Comparison of ENCODE assay signal across 11 cellular contexts in the genomic region with DNA sequence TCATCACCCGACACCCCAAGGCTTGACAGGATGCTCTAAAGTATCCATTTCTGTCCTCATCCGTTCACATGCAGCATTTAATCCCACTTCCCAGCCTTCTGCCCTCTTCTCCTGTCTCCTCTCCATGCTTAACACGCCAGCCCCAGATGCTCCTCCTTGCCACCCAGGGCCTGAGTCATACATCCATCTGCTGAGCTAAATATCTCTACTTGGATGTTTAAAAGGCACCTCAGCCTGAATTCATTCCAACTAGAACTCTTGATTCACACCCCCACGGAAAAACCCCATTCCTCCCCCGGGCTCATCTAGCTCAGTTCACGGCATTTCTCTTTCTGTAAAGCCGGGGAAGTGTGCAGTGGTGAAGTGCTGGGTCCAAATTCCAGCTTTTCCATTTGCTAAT. TPM values are rescaled to one million over a fixed set of nuclear protein-coding genes. Genes with fewer than 3 reads are reported as not detected.
DNase-seq lines count a peak whose midpoint lies in the region; ATAC-seq, FAIRE-seq and TF ChIP-seq lines count a peak whose summit lies in the region.
"Had no signal": no experiment of that assay in that cellular context is flagged by ENCODE, and none has a peak within 500 bp of the region (broad histone marks: within the 10 kb centered on the region; RNA-seq: fewer than 3 reads in every experiment).

No MANE protein-coding gene starts in this region.

- TF ChIP-seq POLR2A in IMR-90 (IDR thresholded peaks at IDR 0.05; ENCODE audit: low read depth, low read length) (no peak), tibial nerve (IDR thresholded peaks at IDR 0.05) (no peak)

- H3K4me1 ChIP-seq in IMR-90 (ENCODE audit: control insufficient read depth, insufficient read depth, low read length) (peaks cover 49% of the 10 kb centered on the region), BE2C (no peaks in the 10 kb centered on the region), tibial nerve (peaks cover 0 to 26% (median 9%) of the 10 kb centered on the region in 4 donors)

- H3K9ac ChIP-seq in IMR-90 (ENCODE audit: low read depth, low read length): no peak overlapping the region; the same call in 1 of the 2 replicates

- H2BK20ac ChIP-seq in IMR-90 (ENCODE audit: low read depth, low read length): peak overlapping the region; percentile 73; the same call in 1 of the 2 replicates

- peaks cover 11 to 35% of the 10 kb centered on the region in 2 experiments for H3K79me1 ChIP-seq in IMR-90 (ENCODE audit: low read depth in 1 of 2, low read length in 2 of 2)

- H3K4me3 ChIP-seq in IMR-90 (ENCODE audit: insufficient read depth, low read depth, low read length) (no peak overlapping the region), bronchial epithelial cell (ENCODE audit: low read depth, low read length) (no peak overlapping the region), BE2C (ENCODE audit: low read depth, low read length) (no peak overlapping the region), tibial nerve (no peak overlapping the region)
- H3K4me3 ChIP-seq: esophagus muscularis mucosa had no signal

- in situ Hi-C loops in IMR-90 (cut with MboI; ENCODE audit: low sequenced_read_pairs): loop anchor here (10.0 kb wide), 2 partner anchors 194 to 224 kb away; no protein-coding TSS in a partner anchor

- no peak overlapping the region; the same call in 1 of the 2 replicates for H3K56ac ChIP-seq in IMR-90 (ENCODE audit: extremely low read depth, insufficient read depth, low read length)

- peak overlapping the region; percentile 27; the same call in 1 of the 2 replicates for H3K18ac ChIP-seq in IMR-90 (ENCODE audit: low read depth, low read length)

- peak overlapping the region; percentile 87 for H3K4ac ChIP-seq in IMR-90 (ENCODE audit: low read depth, low read length)

- H2BK15ac ChIP-seq in IMR-90 (ENCODE audit: low read depth, low read length): peak overlapping the region; percentile 54; the same call in 1 of the 3 replicates

- H3K36me3 ChIP-seq in IMR-90 (ENCODE audit: control insufficient read depth, insufficient read depth, low read length): peaks cover 2% of the 10 kb centered on the region; the same call in 1 of the 2 replicates
- no peaks in the 10 kb centered on the region for H3K36me3 ChIP-seq in bronchial epithelial cell (ENCODE audit: control insufficient read depth, insufficient read depth, low read length)
- no peaks in the 10 kb centered on the region for H3K36me3 ChIP-seq in BE2C
- no peaks in the 10 kb centered on the region for H3K36me3 ChIP-seq in tibial nerve
- H3K36me3 ChIP-seq: esophagus muscularis mucosa had no signal

- TF ChIP-seq RAD21 in IMR-90 (IDR thresholded peaks at IDR 0.05; ENCODE audit: low read length): 0 out of 2 replicates have a peak, but pooled peaks have one; percentile 3

- ATAC-seq in IMR-90 (ENCODE audit: low read depth): peak; percentile 5
- no peak for ATAC-seq in HG02642 (IDR thresholded peaks at IDR 0.05; ENCODE audit: poor library complexity, unreplicated experiment)

- CTCF ChIA-PET in IMR-90 (lab: Yijun Ruan, JAX): interaction anchor here (0.7 to 1.7 kb wide), 7 partner anchors 9 to 480 kb away, joined by 3 to 8 read pairs (median 4); no protein-coding TSS in a partner anchor

- H2BK120ac ChIP-seq in IMR-90 (ENCODE audit: low read depth, low read length): peak overlapping the region; percentile 82

- peak overlapping the region; percentile 64 to 75; a peak in 3 of 4 replicates for H4K8ac ChIP-seq in IMR-90 (ENCODE audit: low read depth in 2 of 2, low read length in 2 of 2)

- no TSS peak for BruUV-seq in IMR-90 (replicated peaks; lab: Mats Ljungman, UMichigan)

- peak overlapping the region; percentile 33 for H4K5ac ChIP-seq in IMR-90 (ENCODE audit: low read depth, low read length)

- dilution Hi-C loops in IMR-90 (cut with HindIII; ENCODE audit: low sequenced_read_pairs, unreplicated experiment): no loop called here

- H2AK5ac ChIP-seq in IMR-90 (ENCODE audit: low read depth, low read length): peak overlapping the region; percentile 89; the same call in 1 of the 2 replicates

- peak overlapping the region; percentile 61; the same call in 1 of the 2 replicates for H3K23ac ChIP-seq in IMR-90 (ENCODE audit: low read depth, low read length)

- FAIRE-seq in bronchial epithelial cell (lab: Jason Lieb, UNC): no peak

- peak overlapping the region; percentile 57; the same call in 1 of the 2 replicates for H3K14ac ChIP-seq in IMR-90 (replicated peaks; ENCODE audit: low read depth, low read length)

- peak overlapping the region; percentile 44 for H2BK5ac ChIP-seq in IMR-90 (ENCODE audit: low read depth, low read length, poor library complexity, severe bottlenecking)

- H3K4me2 ChIP-seq in IMR-90 (ENCODE audit: low read depth, low read length): peak overlapping the region; percentile 38; the same call in 1 of the 2 replicates

- H3K9me3 ChIP-seq in IMR-90 (ENCODE audit: control insufficient read depth, insufficient read depth, low read length): no peaks in the 10 kb centered on the region
- no peaks in the 10 kb centered on the region for H3K9me3 ChIP-seq in BE2C
- H3K9me3 ChIP-seq in tibial nerve: no peaks in the 10 kb centered on the region
- H3K9me3 ChIP-seq: esophagus muscularis mucosa had no signal

- TF ChIP-seq CTCF in IMR-90 (conservative IDR thresholded peaks at IDR 0.05; ENCODE audit: low read depth, low read length) (no peak), bronchial epithelial cell (IDR thresholded peaks at IDR 0.05; ENCODE audit: insufficient read depth, low read length, severe bottlenecking) (no peak), BE2C (IDR thresholded peaks at IDR 0.05; ENCODE audit: low read depth, low read length) (no peak), tibial nerve (IDR thresholded peaks at IDR 0.05) (no peak)

- POLR2A ChIA-PET in IMR-90 (lab: Charles Lee; ENCODE audit: unreplicated experiment): interaction anchor here (0.7 kb wide), 2 partner anchors 35 to 462 kb away, joined by 3 read pairs; no protein-coding TSS in a partner anchor

- DNase-seq in AG20443 (ENCODE audit: low spot score): peak; percentile 74
- DNase-seq in IMR-90: peak; percentile 94
- DNase-seq in bronchial epithelial cell (ENCODE audit: low read depth): peak; percentile 13
- DNase-seq in myocyte (ENCODE audit: low read depth): peak; percentile 93
- DNase-seq in BE2C: no peak
- DNase-seq in tibial nerve (ENCODE audit: low spot score in 2 of 2): no peak
- DNase-seq in dermis blood vessel endothelial cell: no peak
- DNase-seq: activated naive CD4-positive, alpha-beta T cell; DND-41 had no signal

- intact Hi-C loops in IMR-90 (cut with micrococcal nuclease): loop anchor here (5.0 to 10.0 kb wide), 5 partner anchors 92 to 364 kb away; no protein-coding TSS in a partner anchor

- peaks cover 4% of the 10 kb centered on the region; the same call in 1 of the 2 replicates for H4K20me1 ChIP-seq in IMR-90 (ENCODE audit: insufficient read depth, low read length)

- H2AFZ ChIP-seq in IMR-90 (replicated peaks; ENCODE audit: low read length, poor library complexity): peak overlapping the region; percentile 19

- no peaks in the 10 kb centered on the region for H3K27me3 ChIP-seq in IMR-90 (ENCODE audit: control insufficient read depth, insufficient read depth, low read length)
- no peaks in the 10 kb centered on the region for H3K27me3 ChIP-seq in bronchial epithelial cell (ENCODE audit: control insufficient read depth, insufficient read depth, low read length)
- H3K27me3 ChIP-seq in BE2C: no peaks in the 10 kb centered on the region; the same call in 1 of the 2 replicates
- H3K27me3 ChIP-seq in tibial nerve: no peaks in the 10 kb centered on the region
- H3K27me3 ChIP-seq: esophagus muscularis mucosa had no signal

- TF ChIP-seq EP300 in tibial nerve (IDR thresholded peaks at IDR 0.05): no peak

- H3K27ac ChIP-seq in IMR-90 (ENCODE audit: insufficient read depth, low read length) (peak overlapping the region; percentile 6; the same call in 1 of the 2 replicates), tibial nerve (no peak overlapping the region)
- H3K27ac ChIP-seq: esophagus muscularis mucosa had no signal

- 60% methylated on average over 2 of the region's 7 CpGs; no CpG with 5 or more reads in 1 of the 2 experiments for WGBS in IMR-90 (ENCODE audit: extremely low coverage in 2 of 2, insufficient read length in 1 of 2), 2 experiments
- WGBS in tibial nerve, 2 donors: 73 to 78% methylated on average over 7 of the region's 7 CpGs

- peaks cover 45% of the 10 kb centered on the region for H3K9me1 ChIP-seq in IMR-90 (ENCODE audit: insufficient read depth, low read length)

- H2AK9ac ChIP-seq in IMR-90 (replicated peaks; ENCODE audit: low read depth, low read length, poor library complexity): no peak overlapping the region

- H4K91ac ChIP-seq in IMR-90 (ENCODE audit: insufficient read depth, low read depth, low read length): peak overlapping the region; percentile 64; the same call in 1 of the 2 replicates

TF ChIP-seq in IMR-90, 13 proteins besides CTCF, POLR2A, EP300 and RAD21 (continues in another document):
- TF ChIP-seq MXI1 (IDR thresholded peaks at IDR 0.05; ENCODE audit: borderline replicate concordance, low read depth, low read length): peak; percentile 72; the same call in 1 of the 2 replicates
- TF ChIP-seq, protein P1, sequence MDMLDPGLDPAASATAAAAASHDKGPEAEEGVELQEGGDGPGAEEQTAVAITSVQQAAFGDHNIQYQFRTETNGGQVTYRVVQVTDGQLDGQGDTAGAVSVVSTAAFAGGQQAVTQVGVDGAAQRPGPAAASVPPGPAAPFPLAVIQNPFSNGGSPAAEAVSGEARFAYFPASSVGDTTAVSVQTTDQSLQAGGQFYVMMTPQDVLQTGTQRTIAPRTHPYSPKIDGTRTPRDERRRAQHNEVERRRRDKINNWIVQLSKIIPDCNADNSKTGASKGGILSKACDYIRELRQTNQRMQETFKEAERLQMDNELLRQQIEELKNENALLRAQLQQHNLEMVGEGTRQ (IDR thresholded peaks at IDR 0.05; ENCODE audit: low read depth, low read length): no peak

RNA-seq across cellular contexts. Expression of a gene that starts 27.7 kb away (rescaled TPM):
- not detected in 2 replicates for total RNA-seq in IMR-90 (2012; rRNA removed)
- polyA plus RNA-seq in IMR-90 (2012; rRNA removed): 0.05 TPM in 1 of 2 replicates, not detected in the other
- polyA plus RNA-seq in IMR-90 (2012; cell fraction: cytosol; rRNA removed): 0.04 TPM in 1 of 2 replicates, not detected in the other
- 0.11 and 0.16 TPM in 2 replicates for polyA plus RNA-seq in IMR-90 (2012; cell fraction: nucleus; rRNA removed; ENCODE audit: low replicate concordance)
- not detected in 2 replicates for total RNA-seq in bronchial epithelial cell
- total RNA-seq in myocyte: not detected in 2 replicates
- polyA plus RNA-seq in myocyte (2012): not detected
- not detected for polyA plus RNA-seq in BE2C (2012; ENCODE audit: insufficient read depth, insufficient read length, low read depth)
- total RNA-seq in tibial nerve: 1 to 10 TPM in 1 of 4 donors, not detected in 3; 4.2 TPM
- total RNA-seq in dermis blood vessel endothelial cell: not detected in 2 replicates
- total RNA-seq: esophagus muscularis mucosa had no signal

RNA-seq across cellular contexts. Expression of a gene that starts 43.9 kb away (rescaled TPM):
- total RNA-seq in IMR-90 (2012; rRNA removed) (not detected in 2 replicates), bronchial epithelial cell (not detected in 2 replicates), myocyte (not detected in 2 replicates), tibial nerve (1 to 10 TPM in 2 of 4 donors, not detected in 2; 1.5 to 4.6 TPM), dermis blood vessel endothelial cell (0.09 TPM in 1 of 2 replicates, not detected in the other)
- polyA plus RNA-seq in IMR-90 (2012; rRNA removed): not detected in 2 replicates
- not detected in 2 replicates for polyA plus RNA-seq in IMR-90 (2012; cell fraction: cytosol; rRNA removed)
- polyA plus RNA-seq in IMR-90 (2012; cell fraction: nucleus; rRNA removed; ENCODE audit: low replicate concordance): not detected in 2 replicates
- not detected for polyA plus RNA-seq in myocyte (2012)
- polyA plus RNA-seq in BE2C (2012; ENCODE audit: insufficient read depth, insufficient read length, low read depth): not detected
- total RNA-seq: esophagus muscularis mucosa had no signal

Comparison
In these comparisons a context has a peak if more than half of its experiments do, and no peak if none do; other contexts are left out.
1. DNase-seq: peak in AG20443 (single experiment), IMR-90 (single experiment), bronchial epithelial cell (single experiment) and myocyte (single experiment); none in BE2C (single experiment), tibial nerve (0 of 2) and dermis blood vessel endothelial cell (single experiment).